Comparison of ENCODE assay signal across 8 cellular contexts in the genomic region with DNA sequence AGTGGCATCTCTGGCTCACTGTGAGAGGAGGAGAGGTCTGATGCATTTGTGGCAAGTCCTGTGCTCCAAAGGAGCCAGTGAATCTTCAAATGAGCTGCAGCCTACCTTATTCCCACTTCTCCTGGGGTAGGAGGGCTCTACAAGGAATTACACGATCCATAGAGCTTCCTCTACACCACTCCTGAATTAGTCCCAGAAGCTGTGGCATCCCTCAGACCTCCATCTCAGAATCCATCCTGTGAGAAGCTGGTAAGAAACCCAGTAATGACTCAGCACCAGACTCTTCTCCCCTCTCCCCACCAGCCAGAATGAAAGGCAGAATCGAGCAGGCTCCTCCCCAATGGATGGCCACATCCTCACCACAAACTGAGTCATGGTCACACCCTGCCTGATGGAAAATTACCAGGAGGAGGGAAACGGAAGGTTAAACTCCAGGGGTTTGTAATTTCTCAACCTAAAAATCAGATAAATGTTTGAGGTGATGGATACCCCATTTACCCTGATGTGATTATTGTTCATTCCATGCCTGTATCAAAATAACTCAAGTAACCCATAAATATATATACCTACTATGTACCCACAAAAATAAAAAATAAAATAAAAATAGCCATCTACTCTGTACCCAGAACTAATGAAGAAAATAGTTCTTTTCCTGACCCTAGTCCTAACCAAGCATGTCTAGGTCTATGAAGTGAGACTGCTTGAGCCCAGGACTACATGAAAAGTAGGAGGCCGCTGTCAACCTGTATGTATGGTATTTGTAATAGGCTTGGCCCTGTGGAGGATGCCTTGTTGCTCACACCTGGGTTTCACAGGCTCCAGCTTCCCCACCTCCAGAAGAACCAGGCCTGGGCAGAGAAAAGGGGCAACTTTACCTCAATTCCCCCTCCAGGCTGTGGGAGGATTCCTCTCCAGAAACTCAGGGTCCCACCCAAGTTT. TPM values are rescaled to one million over a fixed set of nuclear protein-coding genes. Genes with fewer than 3 reads are reported as not detected.
DNase-seq lines count a peak whose midpoint lies in the region; ATAC-seq and TF ChIP-seq lines count a peak whose summit lies in the region.

No MANE protein-coding gene starts in this region.

- DNase-seq in AG20443 (ENCODE audit: low spot score) (peak; percentile 96), HK-2 (ENCODE audit: unreplicated experiment) (peak; percentile 80), T-helper 2 cell (peak in 3 of 5 experiments; percentile 23 to 95 (median 66)), body of pancreas (peak in 3 of 4 donors; percentile 26 to 67 (median 32)), left lung (peak in 1 of 2 donors; percentile 80), middle frontal gyrus (ENCODE audit: extremely low spot score, low spot score) (no peak)
- DNase-seq in stimulated activated CD8-positive, alpha-beta memory T cell treated with anti-CD3 and anti-CD28 coated beads, Interleukin-7, amount 100 ng/mL, for 48 hours (ENCODE audit: extremely low read depth in 1 of 2, low read depth in 1 of 2), result peak; percentile 69 to 88

- H3K27ac ChIP-seq in body of pancreas (no peak overlapping the region), left lung (peak overlapping the region; percentile 53 to 81)

- H3K4me3 ChIP-seq in body of pancreas, result no peak overlapping the region
- H3K4me3 ChIP-seq in left lung, result peak overlapping the region in 1 of 2 donors; percentile 44

- intact Hi-C loops in body of pancreas (cut with DNase I), result no loop called here
- intact Hi-C loops in left lung (cut with DNase I), result no loop called here

- H3K27me3 ChIP-seq in body of pancreas, result no peaks in the 10 kb centered on the region
- no peaks in the 10 kb centered on the region for H3K27me3 ChIP-seq in left lung

- H3K36me3 ChIP-seq in body of pancreas (replicated peaks in 1 of 2; ENCODE audit: insufficient read depth in 1 of 2, low read depth in 2 of 2) (peaks cover 4 to 9% of the 10 kb centered on the region in 2 donors), left lung (peaks cover 0 to 25% of the 10 kb centered on the region in 2 donors)

- no peak for TF ChIP-seq CTCF in body of pancreas (IDR thresholded peaks at IDR 0.05)
- TF ChIP-seq CTCF in left lung (IDR thresholded peaks at IDR 0.05), result no peak

- H3K9me3 ChIP-seq in body of pancreas, result no peaks in the 10 kb centered on the region
- no peaks in the 10 kb centered on the region for H3K9me3 ChIP-seq in left lung

- no peak for TF ChIP-seq POLR2A in body of pancreas (IDR thresholded peaks at IDR 0.05)

- WGBS in body of pancreas, 2 donors, result 57 to 79% methylated on average over 4 of the region's 4 CpGs

- peaks cover 5% of the 10 kb centered on the region for H3K4me1 ChIP-seq in body of pancreas
- peaks cover 13 to 37% of the 10 kb centered on the region in 2 donors for H3K4me1 ChIP-seq in left lung

- ATAC-seq in GM19351 (IDR thresholded peaks at IDR 0.05; ENCODE audit: unreplicated experiment), result peak; percentile 77
- ATAC-seq in body of pancreas, result peak; percentile 53
- peak; percentile 94 for ATAC-seq in left lung

RNA-seq across cellular contexts. Expression of gene PKM, which starts 6.6 kb away (rescaled TPM):
- 100 to 1,000 TPM in 1 of 2 donors, 10 to 100 TPM in 1; 96.9 to 105 TPM for total RNA-seq in body of pancreas
- 100 to 1,000 TPM; 596 to 991 TPM for total RNA-seq in left lung

RNA-seq across cellular contexts. Expression of gene PARP6, which starts 34.8 kb away (rescaled TPM):
- total RNA-seq in body of pancreas, result 10 to 100 TPM; 48.3 to 64.9 TPM
- 10 to 100 TPM; 60.5 to 64.5 TPM for total RNA-seq in left lung

RNA-seq across cellular contexts. Expression of gene GRAMD2A, which starts 40.0 kb away (rescaled TPM):
- total RNA-seq in body of pancreas (under 1 TPM in 1 of 2 donors, not detected in 1; 0.26 TPM), left lung (10 to 100 TPM; 20.7 to 36.1 TPM)

Comparison
In these comparisons a context has a peak if more than half of its experiments do, and no peak if none do; other contexts are left out.
1. H3K27ac ChIP-seq: peak in left lung (2 of 2); none in body of pancreas (0 of 4).
2. RNA of gene PKM, which starts 6.6 kb away (total RNA-seq): 596 to 991 TPM in left lung; 96.9 to 105 TPM in body of pancreas; every median in the first group is over 4 times any median in the second.
3. RNA of gene GRAMD2A, which starts 40.0 kb away (total RNA-seq): 20.7 to 36.1 TPM in left lung; 0.26 TPM in body of pancreas; every median in the first group is over 10 times any median in the second.
4. Peak in every context shown above with its lines, with median percentiles within 50 percentile points of each other: ATAC-seq.